ENCODE assay signal across 1 cellular context in the genomic region with DNA sequence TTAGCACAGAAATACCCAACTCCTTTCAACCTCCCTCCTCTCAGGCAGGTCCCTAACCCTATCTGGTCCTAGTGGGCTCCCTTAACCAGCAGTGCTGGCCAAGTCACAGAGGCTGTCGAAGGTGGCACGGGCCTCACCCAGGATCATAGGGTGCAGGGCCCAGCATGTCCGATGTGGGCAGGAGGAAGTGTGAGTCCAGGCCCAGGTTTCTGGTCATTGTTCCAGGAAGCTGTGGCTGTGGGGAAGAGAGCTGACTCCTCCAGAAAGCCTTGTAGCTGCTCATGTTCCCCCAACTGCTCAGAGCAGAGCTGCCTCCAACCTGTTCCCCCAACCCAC.
TF ChIP-seq lines count a peak whose summit lies in the region.

No MANE protein-coding gene starts in this region.

TF ChIP-seq in GM12878, 131 proteins besides CTCF, POLR2A, EP300 and RAD21 (continued from another document):
- TF ChIP-seq CBX5 (IDR thresholded peaks at IDR 0.05; ENCODE audit: low read depth), result no peak
- TF ChIP-seq ELK1 (IDR thresholded peaks at IDR 0.05; ENCODE audit: low read depth, low read length), result no peak
- no peak for TF ChIP-seq GATAD2B (conservative IDR thresholded peaks at IDR 0.05; ENCODE audit: low read depth)
